24 cellular contexts compared by ENCODE assay signal in the genomic region with DNA sequence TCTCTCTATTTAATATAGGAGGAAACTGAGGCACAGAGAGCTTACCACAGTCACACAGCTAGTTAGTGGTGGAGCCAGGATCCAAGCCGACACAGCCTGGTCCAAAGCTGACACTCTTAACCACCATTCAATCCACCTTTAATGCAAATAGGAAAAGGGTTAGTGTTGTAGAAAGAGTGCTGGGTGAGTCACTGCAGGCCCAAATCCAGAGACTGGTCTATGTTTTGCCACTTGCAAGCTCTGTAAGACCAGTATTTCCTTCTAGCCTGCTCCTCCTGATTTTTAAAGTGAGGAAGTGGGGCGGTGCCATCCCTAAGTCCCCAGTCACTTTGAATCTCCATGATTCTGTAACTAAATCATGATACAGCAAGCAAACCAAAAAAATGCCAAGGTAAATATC.
"Had no signal": no experiment of that assay in that cellular context is flagged by ENCODE, and none has a peak within 500 bp of the region (broad histone marks: within the 10 kb centered on the region; RNA-seq: fewer than 3 reads in every experiment).

No MANE protein-coding gene starts in this region.

- H3K4me3 ChIP-seq: dorsolateral prefrontal cortex, gastroesophageal sphincter, right atrium auricular region, smooth muscle cell, transverse colon had no signal

- DNase-seq: activated CD4-positive, alpha-beta T cell treated with anti-CD3 and anti-CD28 coated beads, Interleukin-2, amount 10 ng/mL, durations not matched to agents 24 days and 14 days; activated CD8-positive, alpha-beta memory T cell treated with anti-CD3 and anti-CD28 coated beads, Interleukin-2, amount 50 U/mL, for 4 hours; activated CD8-positive, alpha-beta T cell treated with anti-CD3 and anti-CD28 coated beads, Interleukin-2, amount 10 ng/mL, durations not matched to agents 7 days and 5 days; activated effector memory CD4-positive, alpha-beta T cell treated with anti-CD3 and anti-CD28 coated beads, Interleukin-2, amount 50 U/mL, for 16 hours; activated T-cell treated with anti-CD3 and anti-CD28 coated beads, Interleukin-2, amount 50 U/mL, for 48 hours; amniotic stem cell; brain microvascular endothelial cell; dorsolateral prefrontal cortex; endodermal cell; left ventricle myocardium superior; mesendoderm; posterior cingulate gyrus; stimulated activated CD4-positive, alpha-beta T cell treated with anti-CD3 and anti-CD28 coated beads, Interleukin-4, amount 100 ng/mL, for 4 hours; stimulated activated CD8-positive, alpha-beta memory T cell treated with anti-CD3 and anti-CD28 coated beads, Interleukin-4, amount 100 ng/mL, for 48 hours; stimulated activated naive CD4-positive, alpha-beta T cell treated with Interleukin-2 at 50 U/mL for 16 hours; substantia nigra; T-helper 2 cell; transverse colon had no signal

- H3K36me3 ChIP-seq: brain microvascular endothelial cell, gastroesophageal sphincter, right atrium auricular region, transverse colon had no signal

- H3K27me3 ChIP-seq: brain microvascular endothelial cell, gastroesophageal sphincter, right atrium auricular region, transverse colon had no signal

- ATAC-seq: activated CD8-positive, alpha-beta T cell treated with anti-CD3 and anti-CD28 coated beads, Interleukin-2, amount 10 ng/mL, durations not matched to agents 7 days and 5 days; activated naive CD4-positive, alpha-beta T cell treated with anti-CD3 and anti-CD28 coated beads, Interleukin-2, amount 50 U/mL, for 72 hours; gastroesophageal sphincter; left ventricle myocardium superior; natural killer cell treated with Interleukin-12 subunit alpha and Interleukin-12 subunit beta and Interleukin-15 and Interleukin-18, amount 100 ng/mL, for 72 hours had no signal

- H3K4me1 ChIP-seq: right atrium auricular region, transverse colon had no signal

- H3K9me3 ChIP-seq: gastroesophageal sphincter, right atrium auricular region, transverse colon had no signal

- FAIRE-seq: islet of Langerhans had no signal

- H3K27ac ChIP-seq: brain microvascular endothelial cell, dorsolateral prefrontal cortex, gastroesophageal sphincter, right atrium auricular region, transverse colon had no signal
